17 cellular contexts compared by ENCODE assay signal in the genomic region with DNA sequence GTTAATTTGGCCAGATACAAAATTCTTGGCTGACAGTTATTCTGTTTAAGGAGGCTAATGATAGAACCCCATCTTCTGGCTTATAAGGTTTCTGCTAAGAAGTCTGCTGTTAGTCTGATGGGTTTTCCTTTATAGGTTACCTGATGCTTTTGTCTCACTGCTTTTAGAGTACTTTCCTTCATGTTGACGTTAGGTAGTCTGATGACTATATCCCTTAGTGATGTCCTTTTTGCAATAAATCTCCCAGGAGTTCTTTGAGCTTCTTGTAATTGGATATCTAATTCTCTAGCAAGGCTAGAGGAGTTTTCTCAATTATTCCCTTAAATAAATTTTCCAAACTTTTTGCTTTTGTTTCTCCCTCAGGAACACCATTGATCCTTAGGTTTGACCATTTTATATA.
DNase-seq lines count a peak whose midpoint lies in the region; ATAC-seq, FAIRE-seq and TF ChIP-seq lines count a peak whose summit lies in the region.
"Had no signal": no experiment of that assay in that cellular context is flagged by ENCODE, and none has a peak within 500 bp of the region (broad histone marks: within the 10 kb centered on the region; RNA-seq: fewer than 3 reads in every experiment).

No MANE protein-coding gene starts in this region.

- no peaks in the 10 kb centered on the region for H3K36me3 ChIP-seq in PC-3 (ENCODE audit: low read depth, low read length)

- intact Hi-C loops in PC-3 (cut with micrococcal nuclease) (no loop called here), left ventricle myocardium superior (cut with micrococcal nuclease) (no loop called here)

- H3F3A ChIP-seq in PC-3 (ENCODE audit: low read length, unreplicated experiment), result no peaks in the 10 kb centered on the region

- no peak overlapping the region for H3K27ac ChIP-seq in PC-3 (ENCODE audit: low read length)
- H3K27ac ChIP-seq: 22Rv1 had no signal

- CTCF ChIA-PET in PC-3 (lab: Charles Lee), result no interaction called here

- H3K79me2 ChIP-seq in PC-3 (ENCODE audit: low read length), result no peaks in the 10 kb centered on the region

- no peaks in the 10 kb centered on the region for H3K27me3 ChIP-seq in PC-3 (ENCODE audit: low read length)

- peak; percentile 3 for DNase-seq in DMS53 (lab: John Stamatoyannopoulos, UW)
- no peak for DNase-seq in DMS53 treated with DMSO at 0.1 percent for 48 hours (lab: John Stamatoyannopoulos, UW; ENCODE audit: unreplicated experiment)
- peak; percentile 20 for DNase-seq in PC-3
- DNase-seq in fibroblast of mammary gland (ENCODE audit: low read depth), result peak; percentile 17
- no peak for DNase-seq in NCI-H2107 (lab: John Stamatoyannopoulos, UW)
- DNase-seq in NCI-H187 (lab: John Stamatoyannopoulos, UW), result no peak
- no peak for DNase-seq in left ventricle myocardium superior
- DNase-seq in urothelium cell line (ENCODE audit: low spot score), result no peak
- DNase-seq: CD8-positive, alpha-beta T cell; COR-L47; DMS153; H7 had no signal

- no peak overlapping the region for H2AFZ ChIP-seq in PC-3 (ENCODE audit: low read length)
- H2AFZ ChIP-seq: GM23338 had no signal

- no peak for TF ChIP-seq CTCF in PC-3 (conservative IDR thresholded peaks at IDR 0.05; ENCODE audit: low read depth, low read length)
- TF ChIP-seq CTCF in fibroblast of mammary gland (conservative IDR thresholded peaks at IDR 0.05; ENCODE audit: control insufficient read depth, insufficient read depth, low read depth, low read length), result no peak

- H3K9me3 ChIP-seq in PC-3 (ENCODE audit: low read length), result no peaks in the 10 kb centered on the region

- no TSS peak for BruUV-seq in PC-3 (replicated peaks; lab: Mats Ljungman, UMichigan)

- H3K4me3 ChIP-seq in PC-3 (ENCODE audit: low read length), result no peak overlapping the region
- H3K4me3 ChIP-seq in fibroblast of mammary gland (ENCODE audit: control insufficient read depth, low read depth, low read length), result no peak overlapping the region
- H3K4me3 ChIP-seq: GM23338 had no signal

- H3K4me2 ChIP-seq in PC-3 (ENCODE audit: low read length), result no peak overlapping the region
- H3K4me2 ChIP-seq: GM23338 had no signal

- H3K4me1 ChIP-seq in PC-3 (ENCODE audit: insufficient read depth, low read length), result no peaks in the 10 kb centered on the region

- H4K20me1 ChIP-seq in PC-3 (ENCODE audit: low read length), result no peaks in the 10 kb centered on the region

- H3K9me2 ChIP-seq in PC-3 (replicated peaks; ENCODE audit: low read length), result no peaks in the 10 kb centered on the region

- H3K9ac ChIP-seq in PC-3 (ENCODE audit: low read length), result no peak overlapping the region

- FAIRE-seq in urothelium cell line (lab: Jason Lieb, UNC), result no peak
- FAIRE-seq: D721Med, HepG2, HTR-8/SVneo had no signal

- no peak for ATAC-seq in PC-3
- ATAC-seq in left ventricle myocardium superior, result no peak
- ATAC-seq: CD8-positive, alpha-beta T cell; GM23338; HepG2 had no signal

- POLR2A ChIA-PET in PC-3 (lab: Charles Lee; ENCODE audit: unreplicated experiment), result interaction anchor here (0.5 kb wide), 1 partner anchor 733 kb away, joined by 3 read pairs; no protein-coding TSS in a partner anchor

Comparison
In these comparisons a context has a peak if more than half of its experiments do, and no peak if none do; other contexts are left out.
1. DNase-seq: peak in DMS53 (single experiment), PC-3 (single experiment) and fibroblast of mammary gland (single experiment); none in DMS53 treated with DMSO at 0.1 percent for 48 hours (single experiment), NCI-H2107 (single experiment), NCI-H187 (0 of 2), left ventricle myocardium superior (single experiment) and urothelium cell line (single experiment).